ENCODE assay signal across 13 cellular contexts in the genomic region with DNA sequence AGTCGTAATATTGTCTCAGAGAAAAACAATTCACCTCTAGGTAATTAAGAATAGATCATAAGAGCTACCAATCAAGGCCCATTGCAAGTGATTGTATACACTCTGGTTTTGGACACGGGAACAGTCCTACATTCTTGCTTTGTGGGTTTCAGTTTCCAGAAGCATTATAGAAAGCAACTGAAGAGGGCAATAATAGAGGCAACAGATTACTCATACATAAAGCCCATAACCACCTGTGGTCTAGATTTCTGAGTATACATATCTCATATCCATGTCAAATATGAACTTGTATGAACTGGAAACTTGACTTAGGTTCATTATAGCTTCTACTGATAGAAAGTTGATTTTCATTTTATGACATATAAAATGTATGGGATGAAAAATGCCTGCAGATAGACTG.
DNase-seq lines count a peak whose midpoint lies in the region; ATAC-seq and TF ChIP-seq lines count a peak whose summit lies in the region.
"Had no signal": no experiment of that assay in that cellular context is flagged by ENCODE, and none has a peak within 500 bp of the region (broad histone marks: within the 10 kb centered on the region; RNA-seq: fewer than 3 reads in every experiment).

No MANE protein-coding gene starts in this region.

- H3K27me3 ChIP-seq in PC-9 (ENCODE audit: insufficient read depth, low read depth), result no peaks in the 10 kb centered on the region
- H3K27me3 ChIP-seq: transverse colon had no signal

- no peaks in the 10 kb centered on the region for H3K9me2 ChIP-seq in PC-9 (ENCODE audit: insufficient read depth)

- no peaks in the 10 kb centered on the region for H3K4me1 ChIP-seq in PC-9 (replicated peaks; ENCODE audit: insufficient read depth)

- CTCF ChIA-PET in PC-9 (lab: Charles Lee), result no interaction called here

- H2AFZ ChIP-seq in PC-9, result no peak overlapping the region

- H3K79me2 ChIP-seq in PC-9 (ENCODE audit: low read depth), result no peaks in the 10 kb centered on the region

- H3K4me3 ChIP-seq in PC-9, result no peak overlapping the region
- H3K4me3 ChIP-seq: transverse colon had no signal

- TF ChIP-seq CTCF in PC-9 (conservative IDR thresholded peaks at IDR 0.05), result no peak

- ATAC-seq in GM18502 (IDR thresholded peaks at IDR 0.05; ENCODE audit: poor library complexity, unreplicated experiment) (peak; percentile 98), GM19372 (IDR thresholded peaks at IDR 0.05; ENCODE audit: low read depth, unreplicated experiment) (peak; percentile 95), HG02885 (IDR thresholded peaks at IDR 0.05; ENCODE audit: poor library complexity, unreplicated experiment) (peak; percentile 98)
- ATAC-seq: CD8-positive, alpha-beta T cell had no signal

- no peak overlapping the region for H3K27ac ChIP-seq in PC-9
- H3K27ac ChIP-seq: transverse colon had no signal

- H3K9me3 ChIP-seq in PC-9 (ENCODE audit: insufficient read depth, low read depth), result no peaks in the 10 kb centered on the region
- H3K9me3 ChIP-seq: transverse colon had no signal

- intact Hi-C loops in PC-9 (cut with micrococcal nuclease; ENCODE audit: unreplicated experiment), result no loop called here

- DNase-seq in NCI-H2107 (lab: John Stamatoyannopoulos, UW), result peak; percentile 5
- no peak for DNase-seq in activated gamma-delta T cell (lab: John Stamatoyannopoulos, UW)
- no peak for DNase-seq in PC-9
- no peak for DNase-seq in SHP77 (lab: John Stamatoyannopoulos, UW)
- DNase-seq in islet precursor cell, result no peak
- DNase-seq: activated CD4-positive, alpha-beta T cell treated with anti-CD3 and anti-CD28 coated beads for 1 hour; CD8-positive, alpha-beta T cell; head of caudate nucleus; stimulated activated CD4-positive, alpha-beta T cell treated with anti-CD3 and anti-CD28 coated beads, Interleukin-1b, Interleukin-23, amount 100 ng/mL, for 48 hours; transverse colon had no signal

- no peak overlapping the region for H3K4me2 ChIP-seq in PC-9

- BruUV-seq in PC-9 (replicated peaks; lab: Mats Ljungman, UMichigan), result no TSS peak

- POLR2A ChIA-PET in PC-9 (lab: Charles Lee; ENCODE audit: unreplicated experiment), result no interaction called here

- H3K36me3 ChIP-seq in PC-9 (ENCODE audit: low read depth), result peaks cover 18% of the 10 kb centered on the region; the same call in 1 of the 2 replicates

- no peaks in the 10 kb centered on the region; the same call in 1 of the 2 replicates for H4K20me1 ChIP-seq in PC-9 (ENCODE audit: insufficient read depth)

- no peaks in the 10 kb centered on the region for H3F3A ChIP-seq in PC-9 (ENCODE audit: insufficient read depth, low read depth)
